7 cellular contexts compared by ENCODE assay signal in genomic region chr5:165045941-165046340, GRCh38.
DNase-seq lines count a peak whose midpoint lies in the region; ATAC-seq, FAIRE-seq and TF ChIP-seq lines count a peak whose summit lies in the region.
"Not testable (repeated sequence)": the region's sequence is repeated elsewhere in the genome, so short reads cannot be mapped to it uniquely, and the experiment has no call there.

No MANE protein-coding gene starts in this region.

- H3K4me1 Mint-ChIP-seq in WTC11: not testable (repeated sequence)

- H3K9me3 ChIP-seq in MM.1S (replicated peaks; ENCODE audit: insufficient read depth, low read length); PC-9 (ENCODE audit: insufficient read depth, low read depth): not testable (repeated sequence)
- H3K9me3 ChIP-seq in HepG2 (ENCODE audit: low read length): peaks cover 27% of the 10 kb centered on the region

- H3K36me3 ChIP-seq in MM.1S (replicated peaks; ENCODE audit: insufficient read depth, low read length); PC-9 (ENCODE audit: low read depth); HepG2 (replicated peaks in 1 of 2; ENCODE audit: control insufficient read depth in 1 of 2, insufficient read depth in 2 of 2, low read length in 2 of 2): not testable (repeated sequence)

- not testable (repeated sequence) for BruUV-seq in PC-9 (replicated peaks; lab: Mats Ljungman, UMichigan); HepG2 (replicated peaks; lab: Mats Ljungman, UMichigan)

- not testable (repeated sequence) for H3K4me3 ChIP-seq in MM.1S (ENCODE audit: low read length); PC-9; HepG2 (replicated peaks in 1 of 3; ENCODE audit: insufficient read depth in 1 of 3, low read depth in 2 of 3, low read length in 3 of 3)

- no CpG with 5 or more reads among the region's 7 CpGs for WGBS in HepG2 (ENCODE audit: low lambda C conversion rate)

- H3K9ac ChIP-seq in MM.1S (ENCODE audit: low read length); HepG2 (ENCODE audit: insufficient read depth, low read depth, low read length): not testable (repeated sequence)

- H2AFZ ChIP-seq in MM.1S (ENCODE audit: low read length): 0 out of 2 replicates have a peak overlapping the region, but pooled peaks have one; percentile 19
- not testable (repeated sequence) for H2AFZ ChIP-seq in PC-9; HepG2 (ENCODE audit: low read length)

- H3K36me3 Mint-ChIP-seq in WTC11: peaks cover 20% of the 10 kb centered on the region

- not testable (repeated sequence) for H3K79me2 ChIP-seq in MM.1S (ENCODE audit: low read length); PC-9 (ENCODE audit: low read depth); HepG2 (ENCODE audit: insufficient read depth, low read length)

- not testable (repeated sequence) for H3K27me3 Mint-ChIP-seq in WTC11 (ENCODE audit: low read depth)

- not testable (repeated sequence) for H4K20me1 ChIP-seq in MM.1S (ENCODE audit: insufficient read depth, low read length); PC-9 (ENCODE audit: insufficient read depth); HepG2 (ENCODE audit: insufficient read depth, low read length)

- ATAC-seq in WTC11, HepG2: not testable (repeated sequence)

- TF ChIP-seq EP300 in HepG2 (IDR thresholded peaks at IDR 0.05; ENCODE audit: low read depth in 2 of 2, low read length in 2 of 2); HepG2 (CRISPR knock-in tag; IDR thresholded peaks at IDR 0.05; ENCODE audit: borderline replicate concordance): not testable (repeated sequence)

- FAIRE-seq in HepG2 (lab: Jason Lieb, UNC): not testable (repeated sequence)

- intact Hi-C loops in PC-9 (cut with micrococcal nuclease; ENCODE audit: unreplicated experiment); HepG2 (cut with micrococcal nuclease; ENCODE audit: unreplicated experiment); posterior vena cava (cut with DNase I): not testable (repeated sequence)

- not testable (repeated sequence) for H3K4me2 ChIP-seq in MM.1S (ENCODE audit: low read depth, low read length)
- H3K4me2 ChIP-seq in PC-9 (peak overlapping the region; percentile 31; the same call in 1 of the 2 replicates), HepG2 (ENCODE audit: low read depth, low read length) (0 out of 2 replicates have a peak overlapping the region, but pooled peaks have one; percentile 23)

- not testable (repeated sequence) for H3K27ac Mint-ChIP-seq in WTC11

- POLR2A ChIA-PET in PC-9 (lab: Charles Lee; ENCODE audit: unreplicated experiment); HepG2 (lab: Yijun Ruan, JAX): not testable (repeated sequence)
- POLR2A ChIA-PET in WTC11 (lab: Charles Lee): interaction anchor here (0.6 kb wide), 1 partner anchor 17 kb away, joined by 3 read pairs; no protein-coding TSS in a partner anchor

- peaks cover 32% of the 10 kb centered on the region for H3K9me3 Mint-ChIP-seq in WTC11

- TF ChIP-seq CTCF in MM.1S (IDR thresholded peaks at IDR 0.05; ENCODE audit: low read length); PC-9 (conservative IDR thresholded peaks at IDR 0.05); WTC11 (IDR thresholded peaks at IDR 0.05); HepG2 (CRISPR knock-in tag; IDR thresholded peaks at IDR 0.05): not testable (repeated sequence)

- not testable (repeated sequence) for H3K27ac ChIP-seq in MM.1S (ENCODE audit: low read length); PC-9; HepG2 (ENCODE audit: extremely low read length, insufficient read depth, low read length)

- not testable (repeated sequence) for TF ChIP-seq POLR2A in HepG2 (IDR thresholded peaks at IDR 0.05; ENCODE audit: insufficient read depth in 1 of 2, low read depth in 2 of 2, low read length in 2 of 2)

- DNase-seq in DMS53 (lab: John Stamatoyannopoulos, UW) (peak; percentile 18), MM.1S (peak; percentile 44), NCI-H526 treated with DMSO at 0.1 percent for 48 hours (lab: John Stamatoyannopoulos, UW) (peak; percentile 6), WTC11 (ENCODE audit: low spot score) (peak; percentile 16), posterior vena cava (ENCODE audit: low spot score) (peak; percentile 70)
- not testable (repeated sequence) for DNase-seq in PC-9; HepG2 (ENCODE audit: low spot score)

- in situ Hi-C loops in HepG2 (cut with HindIII; ENCODE audit: extremely low pct_ligation_motif_present, low pct_unique_long_range_greater_than_20kb): not testable (repeated sequence)

- TF ChIP-seq RAD21 in HepG2 (CRISPR knock-in tag; IDR thresholded peaks at IDR 0.05): not testable (repeated sequence)

- not testable (repeated sequence) for H3K4me1 ChIP-seq in MM.1S (ENCODE audit: low read length); PC-9 (replicated peaks; ENCODE audit: insufficient read depth); HepG2 (ENCODE audit: insufficient read depth, low read length)

- not testable (repeated sequence) for H3K27me3 ChIP-seq in MM.1S (replicated peaks; ENCODE audit: insufficient read depth, low read length); PC-9 (ENCODE audit: insufficient read depth, low read depth); HepG2 (ENCODE audit: control insufficient read depth in 1 of 2, insufficient read depth in 2 of 2, low read length in 2 of 2)

- CTCF ChIA-PET in PC-9 (lab: Charles Lee); WTC11 (lab: Charles Lee); HepG2 (lab: Yijun Ruan, JAX; ENCODE audit: low intra/inter-chr PET ratio, low total read pairs): not testable (repeated sequence)

- H3F3A ChIP-seq in MM.1S (ENCODE audit: insufficient read depth, low read length); PC-9 (ENCODE audit: insufficient read depth, low read depth): not testable (repeated sequence)

- H3K9me2 ChIP-seq in MM.1S (replicated peaks; ENCODE audit: insufficient read depth, low read length); PC-9 (ENCODE audit: insufficient read depth): not testable (repeated sequence)

- not testable (repeated sequence) for H3K4me3 Mint-ChIP-seq in WTC11
